In genomic region chr5:157918811-157919742, GRCh38 we compare ENCODE assay signal across 8 cellular contexts.
DNase-seq lines count a peak whose midpoint lies in the region; ATAC-seq and TF ChIP-seq lines count a peak whose summit lies in the region.

No MANE protein-coding gene starts in this region.

- no peaks in the 10 kb centered on the region for H3K9me3 Mint-ChIP-seq in endodermal cell
- H3K9me3 Mint-ChIP-seq in stimulated activated naive CD8-positive, alpha-beta T cell treated with anti-CD3 and anti-CD28 coated beads, Interleukin-15, Interleukin-2, amounts not matched to agents 100 ng/mL and 50 ng/mL, for 24 hours: no peaks in the 10 kb centered on the region

- no peaks in the 10 kb centered on the region for H3K27me3 Mint-ChIP-seq in endodermal cell (ENCODE audit: insufficient read depth)
- no peaks in the 10 kb centered on the region for H3K27me3 Mint-ChIP-seq in stimulated activated naive CD8-positive, alpha-beta T cell treated with anti-CD3 and anti-CD28 coated beads, Interleukin-15, Interleukin-2, amounts not matched to agents 100 ng/mL and 50 ng/mL, for 24 hours

- no peak overlapping the region for H3K27ac ChIP-seq in endodermal cell (ENCODE audit: low read depth, low read length)

- ATAC-seq in HG02642 (IDR thresholded peaks at IDR 0.05; ENCODE audit: poor library complexity, unreplicated experiment): no peak

- WGBS in endodermal cell (ENCODE audit: insufficient coverage in 1 of 2, insufficient read length in 1 of 2), 2 experiments: 78 to 83% methylated on average over 11 to 19 of the region's 19 CpGs

- no peak overlapping the region for H3K4me3 ChIP-seq in endodermal cell (ENCODE audit: low read length)

- H3K9ac ChIP-seq in endodermal cell (ENCODE audit: extremely low read depth, low read length, poor library complexity, severe bottlenecking): no peak overlapping the region

- H3K4me1 ChIP-seq in endodermal cell (ENCODE audit: control insufficient read depth, insufficient read depth, low read length): peaks cover 8% of the 10 kb centered on the region

- no peak overlapping the region for H3K4me3 Mint-ChIP-seq in endodermal cell
- peak overlapping the region; percentile 52 for H3K4me3 Mint-ChIP-seq in stimulated activated naive CD8-positive, alpha-beta T cell treated with anti-CD3 and anti-CD28 coated beads, Interleukin-15, Interleukin-2, amounts not matched to agents 100 ng/mL and 50 ng/mL, for 24 hours

- no peaks in the 10 kb centered on the region for H3K36me3 Mint-ChIP-seq in endodermal cell (ENCODE audit: low read depth)
- no peaks in the 10 kb centered on the region for H3K36me3 Mint-ChIP-seq in stimulated activated naive CD8-positive, alpha-beta T cell treated with anti-CD3 and anti-CD28 coated beads, Interleukin-15, Interleukin-2, amounts not matched to agents 100 ng/mL and 50 ng/mL, for 24 hours (ENCODE audit: low read depth)

- peak; percentile 16 for DNase-seq in NCI-H2227 (lab: John Stamatoyannopoulos, UW; ENCODE audit: unreplicated experiment)
- DNase-seq in NCI-H2227 treated with DMSO at 0.1 percent for 48 hours (lab: John Stamatoyannopoulos, UW): no peak
- peak; percentile 70 for DNase-seq in SK-N-DZ (ENCODE audit: low spot score)
- DNase-seq in endodermal cell: no peak
- DNase-seq in HPDE6-E6E7 (ENCODE audit: extremely low spot score): no peak
- DNase-seq in ureter (ENCODE audit: low spot score): no peak

- H3K36me3 ChIP-seq in endodermal cell (ENCODE audit: control insufficient read depth, insufficient read depth, low read length): no peaks in the 10 kb centered on the region

- H3K27ac Mint-ChIP-seq in endodermal cell: peak overlapping the region; percentile 46
- no peak overlapping the region for H3K27ac Mint-ChIP-seq in stimulated activated naive CD8-positive, alpha-beta T cell treated with anti-CD3 and anti-CD28 coated beads, Interleukin-15, Interleukin-2, amounts not matched to agents 100 ng/mL and 50 ng/mL, for 24 hours

- H3K9me3 ChIP-seq in endodermal cell (ENCODE audit: control insufficient read depth, low read length): no peaks in the 10 kb centered on the region

- H3K4me1 Mint-ChIP-seq in endodermal cell: peaks cover 65% of the 10 kb centered on the region
- peaks cover 30% of the 10 kb centered on the region for H3K4me1 Mint-ChIP-seq in stimulated activated naive CD8-positive, alpha-beta T cell treated with anti-CD3 and anti-CD28 coated beads, Interleukin-15, Interleukin-2, amounts not matched to agents 100 ng/mL and 50 ng/mL, for 24 hours (ENCODE audit: low read depth)

- no peaks in the 10 kb centered on the region for H3K27me3 ChIP-seq in endodermal cell (ENCODE audit: control insufficient read depth, insufficient read depth, low read length, poor library complexity, severe bottlenecking)

- TF ChIP-seq CTCF in endodermal cell (conservative IDR thresholded peaks at IDR 0.05): no peak

Comparison
In these comparisons a context has a peak if more than half of its experiments do, and no peak if none do; other contexts are left out.
1. DNase-seq: peak in NCI-H2227 (single experiment) and SK-N-DZ (single experiment); none in NCI-H2227 treated with DMSO at 0.1 percent for 48 hours (single experiment), endodermal cell (single experiment), HPDE6-E6E7 (single experiment) and ureter (single experiment).